In the genomic region with DNA sequence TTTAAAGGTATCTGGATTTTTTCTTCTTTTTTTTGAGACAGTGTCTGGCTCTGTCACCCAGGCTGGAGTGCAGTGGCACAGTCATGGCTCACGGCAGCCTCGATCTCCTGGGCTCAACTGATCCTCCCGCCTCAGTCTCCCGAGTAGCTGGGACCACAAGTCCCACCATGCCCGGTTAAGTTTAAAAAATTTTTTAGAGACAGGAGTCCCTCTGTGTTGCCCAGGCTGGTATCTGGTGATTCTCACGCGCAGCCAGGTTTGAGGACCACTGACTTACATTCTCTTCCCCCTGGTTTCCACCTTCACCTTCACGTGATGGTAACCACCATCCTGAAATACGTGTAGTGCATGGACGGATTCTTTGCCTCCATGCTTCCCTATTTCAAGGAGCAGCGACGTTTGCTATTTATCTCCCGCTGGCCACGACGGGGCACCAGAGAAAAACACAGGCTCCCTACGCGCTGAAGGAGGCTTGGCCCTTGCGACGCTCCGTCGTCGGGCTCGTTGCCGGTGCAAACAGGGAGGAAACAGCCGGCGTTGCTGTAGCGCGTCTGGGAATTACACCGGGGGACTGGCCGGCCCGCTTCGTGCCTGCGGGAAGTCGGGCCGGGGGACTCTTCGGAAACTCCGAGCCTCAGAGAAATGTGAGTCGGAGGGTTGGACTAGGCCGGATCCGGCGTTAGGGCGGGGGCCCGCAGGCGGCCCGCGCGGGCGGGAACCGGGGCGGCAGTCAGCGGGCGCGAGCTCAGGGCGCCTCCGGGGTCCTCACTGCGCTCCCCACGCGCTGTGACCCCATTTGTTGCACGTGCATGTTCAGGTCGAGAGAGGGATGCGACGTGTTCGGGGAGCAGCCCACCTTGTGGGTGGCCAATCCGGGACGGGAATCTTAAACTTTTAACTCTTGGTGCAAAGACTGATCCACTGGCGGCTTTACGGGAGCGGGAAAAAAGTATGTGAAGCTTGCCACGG, we compare ENCODE assay signal across 1 cellular context.
A peak's percentile ranks its signal among the peaks of the same experiment; 100 is the strongest.
TF ChIP-seq lines count a peak whose summit lies in the region.

A gene with protein sequence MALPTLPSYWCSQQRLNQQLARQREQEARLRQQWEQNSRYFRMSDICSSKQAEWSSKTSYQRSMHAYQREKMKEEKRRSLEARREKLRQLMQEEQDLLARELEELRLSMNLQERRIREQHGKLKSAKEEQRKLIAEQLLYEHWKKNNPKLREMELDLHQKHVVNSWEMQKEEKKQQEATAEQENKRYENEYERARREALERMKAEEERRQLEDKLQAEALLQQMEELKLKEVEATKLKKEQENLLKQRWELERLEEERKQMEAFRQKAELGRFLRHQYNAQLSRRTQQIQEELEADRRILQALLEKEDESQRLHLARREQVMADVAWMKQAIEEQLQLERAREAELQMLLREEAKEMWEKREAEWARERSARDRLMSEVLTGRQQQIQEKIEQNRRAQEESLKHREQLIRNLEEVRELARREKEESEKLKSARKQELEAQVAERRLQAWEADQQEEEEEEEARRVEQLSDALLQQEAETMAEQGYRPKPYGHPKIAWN (plus strand): TSS at position 492 of the 969 bp plus-strand sequence. CDS start 2,753 bp downstream, outside the sequence.

TF ChIP-seq in HepG2, 621 proteins besides CTCF, POLR2A, EP300 and RAD21 (continued from another document and continues in another):
- TF ChIP-seq, protein P1, sequence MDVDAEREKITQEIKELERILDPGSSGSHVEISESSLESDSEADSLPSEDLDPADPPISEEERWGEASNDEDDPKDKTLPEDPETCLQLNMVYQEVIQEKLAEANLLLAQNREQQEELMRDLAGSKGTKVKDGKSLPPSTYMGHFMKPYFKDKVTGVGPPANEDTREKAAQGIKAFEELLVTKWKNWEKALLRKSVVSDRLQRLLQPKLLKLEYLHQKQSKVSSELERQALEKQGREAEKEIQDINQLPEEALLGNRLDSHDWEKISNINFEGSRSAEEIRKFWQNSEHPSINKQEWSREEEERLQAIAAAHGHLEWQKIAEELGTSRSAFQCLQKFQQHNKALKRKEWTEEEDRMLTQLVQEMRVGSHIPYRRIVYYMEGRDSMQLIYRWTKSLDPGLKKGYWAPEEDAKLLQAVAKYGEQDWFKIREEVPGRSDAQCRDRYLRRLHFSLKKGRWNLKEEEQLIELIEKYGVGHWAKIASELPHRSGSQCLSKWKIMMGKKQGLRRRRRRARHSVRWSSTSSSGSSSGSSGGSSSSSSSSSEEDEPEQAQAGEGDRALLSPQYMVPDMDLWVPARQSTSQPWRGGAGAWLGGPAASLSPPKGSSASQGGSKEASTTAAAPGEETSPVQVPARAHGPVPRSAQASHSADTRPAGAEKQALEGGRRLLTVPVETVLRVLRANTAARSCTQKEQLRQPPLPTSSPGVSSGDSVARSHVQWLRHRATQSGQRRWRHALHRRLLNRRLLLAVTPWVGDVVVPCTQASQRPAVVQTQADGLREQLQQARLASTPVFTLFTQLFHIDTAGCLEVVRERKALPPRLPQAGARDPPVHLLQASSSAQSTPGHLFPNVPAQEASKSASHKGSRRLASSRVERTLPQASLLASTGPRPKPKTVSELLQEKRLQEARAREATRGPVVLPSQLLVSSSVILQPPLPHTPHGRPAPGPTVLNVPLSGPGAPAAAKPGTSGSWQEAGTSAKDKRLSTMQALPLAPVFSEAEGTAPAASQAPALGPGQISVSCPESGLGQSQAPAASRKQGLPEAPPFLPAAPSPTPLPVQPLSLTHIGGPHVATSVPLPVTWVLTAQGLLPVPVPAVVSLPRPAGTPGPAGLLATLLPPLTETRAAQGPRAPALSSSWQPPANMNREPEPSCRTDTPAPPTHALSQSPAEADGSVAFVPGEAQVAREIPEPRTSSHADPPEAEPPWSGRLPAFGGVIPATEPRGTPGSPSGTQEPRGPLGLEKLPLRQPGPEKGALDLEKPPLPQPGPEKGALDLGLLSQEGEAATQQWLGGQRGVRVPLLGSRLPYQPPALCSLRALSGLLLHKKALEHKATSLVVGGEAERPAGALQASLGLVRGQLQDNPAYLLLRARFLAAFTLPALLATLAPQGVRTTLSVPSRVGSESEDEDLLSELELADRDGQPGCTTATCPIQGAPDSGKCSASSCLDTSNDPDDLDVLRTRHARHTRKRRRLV (CRISPR knock-in tag; IDR thresholded peaks at IDR 0.05) = 0 out of 2 replicates have a peak, but pooled peaks have one; percentile 68
- TF ChIP-seq ZNF556 (CRISPR knock-in tag; IDR thresholded peaks at IDR 0.05; ENCODE audit: borderline replicate concordance) (peak; percentile 90; the same call in 1 of the 2 replicates), SMAD3 (CRISPR knock-in tag; IDR thresholded peaks at IDR 0.05) (peak; percentile 53; the same call in 1 of the 2 replicates), ZBTB20 (CRISPR knock-in tag; IDR thresholded peaks at IDR 0.05; ENCODE audit: borderline replicate concordance, low read depth) (0 out of 2 replicates have a peak, but pooled peaks have one; percentile 60), ZNF451 (CRISPR knock-in tag; IDR thresholded peaks at IDR 0.05) (peak; percentile 55; the same call in 1 of the 2 replicates), ZSCAN12 (CRISPR knock-in tag; IDR thresholded peaks at IDR 0.05) (0 out of 2 replicates have a peak, but pooled peaks have one; percentile 29), MTF1 (CRISPR knock-in tag; IDR thresholded peaks at IDR 0.05) (peak; percentile 40; the same call in 1 of the 2 replicates), ZNF10 (CRISPR knock-in tag; IDR thresholded peaks at IDR 0.05; ENCODE audit: borderline replicate concordance, low read depth) (no peak), MIXL1 (CRISPR knock-in tag; IDR thresholded peaks at IDR 0.05) (peak; percentile 68; the same call in 1 of the 2 replicates), GATAD2A (CRISPR knock-in tag; IDR thresholded peaks at IDR 0.05) (peak; percentile 53), SMYD3 (CRISPR knock-in tag; IDR thresholded peaks at IDR 0.05) (no peak), ZNF670 (CRISPR knock-in tag; IDR thresholded peaks at IDR 0.05; ENCODE audit: borderline replicate concordance) (no peak; the same call in 1 of the 2 replicates), GLI4 (CRISPR knock-in tag; IDR thresholded peaks at IDR 0.05; ENCODE audit: borderline replicate concordance) (peak; percentile 58; the same call in 1 of the 2 replicates), SOX6 (IDR thresholded peaks at IDR 0.05) (no peak), SOX6 (CRISPR knock-in tag; IDR thresholded peaks at IDR 0.05) (peak; percentile 60), ZNF891 (CRISPR knock-in tag; IDR thresholded peaks at IDR 0.05) (no peak)
- TF ChIP-seq, protein P2, sequence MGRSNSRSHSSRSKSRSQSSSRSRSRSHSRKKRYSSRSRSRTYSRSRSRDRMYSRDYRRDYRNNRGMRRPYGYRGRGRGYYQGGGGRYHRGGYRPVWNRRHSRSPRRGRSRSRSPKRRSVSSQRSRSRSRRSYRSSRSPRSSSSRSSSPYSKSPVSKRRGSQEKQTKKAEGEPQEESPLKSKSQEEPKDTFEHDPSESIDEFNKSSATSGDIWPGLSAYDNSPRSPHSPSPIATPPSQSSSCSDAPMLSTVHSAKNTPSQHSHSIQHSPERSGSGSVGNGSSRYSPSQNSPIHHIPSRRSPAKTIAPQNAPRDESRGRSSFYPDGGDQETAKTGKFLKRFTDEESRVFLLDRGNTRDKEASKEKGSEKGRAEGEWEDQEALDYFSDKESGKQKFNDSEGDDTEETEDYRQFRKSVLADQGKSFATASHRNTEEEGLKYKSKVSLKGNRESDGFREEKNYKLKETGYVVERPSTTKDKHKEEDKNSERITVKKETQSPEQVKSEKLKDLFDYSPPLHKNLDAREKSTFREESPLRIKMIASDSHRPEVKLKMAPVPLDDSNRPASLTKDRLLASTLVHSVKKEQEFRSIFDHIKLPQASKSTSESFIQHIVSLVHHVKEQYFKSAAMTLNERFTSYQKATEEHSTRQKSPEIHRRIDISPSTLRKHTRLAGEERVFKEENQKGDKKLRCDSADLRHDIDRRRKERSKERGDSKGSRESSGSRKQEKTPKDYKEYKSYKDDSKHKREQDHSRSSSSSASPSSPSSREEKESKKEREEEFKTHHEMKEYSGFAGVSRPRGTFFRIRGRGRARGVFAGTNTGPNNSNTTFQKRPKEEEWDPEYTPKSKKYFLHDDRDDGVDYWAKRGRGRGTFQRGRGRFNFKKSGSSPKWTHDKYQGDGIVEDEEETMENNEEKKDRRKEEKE (IDR thresholded peaks at IDR 0.05) = no peak
- TF ChIP-seq, protein P3, sequence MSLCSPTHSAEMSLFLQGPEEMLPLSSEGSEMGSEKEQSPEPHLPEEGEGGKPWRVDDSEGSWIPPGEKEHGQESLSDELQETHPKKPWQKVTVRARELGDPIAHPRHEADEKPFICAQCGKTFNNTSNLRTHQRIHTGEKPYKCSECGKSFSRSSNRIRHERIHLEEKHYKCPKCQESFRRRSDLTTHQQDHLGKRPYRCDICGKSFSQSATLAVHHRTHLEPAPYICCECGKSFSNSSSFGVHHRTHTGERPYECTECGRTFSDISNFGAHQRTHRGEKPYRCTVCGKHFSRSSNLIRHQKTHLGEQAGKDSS (CRISPR knock-in tag; IDR thresholded peaks at IDR 0.05; ENCODE audit: borderline replicate concordance, low read depth) = peak; percentile 72
- TF ChIP-seq, protein P4, sequence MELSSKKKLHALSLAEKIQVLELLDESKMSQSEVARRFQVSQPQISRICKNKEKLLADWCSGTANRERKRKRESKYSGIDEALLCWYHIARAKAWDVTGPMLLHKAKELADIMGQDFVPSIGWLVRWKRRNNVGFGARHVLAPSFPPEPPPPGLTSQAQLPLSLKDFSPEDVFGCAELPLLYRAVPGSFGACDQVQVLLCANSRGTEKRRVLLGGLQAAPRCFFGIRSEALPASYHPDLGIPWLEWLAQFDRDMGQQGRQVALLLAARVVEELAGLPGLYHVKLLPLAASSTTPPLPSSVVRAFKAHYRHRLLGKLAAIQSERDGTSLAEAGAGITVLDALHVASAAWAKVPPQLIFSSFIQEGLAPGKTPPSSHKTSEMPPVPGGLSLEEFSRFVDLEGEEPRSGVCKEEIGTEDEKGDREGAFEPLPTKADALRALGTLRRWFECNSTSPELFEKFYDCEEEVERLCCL (CRISPR knock-in tag; IDR thresholded peaks at IDR 0.05; ENCODE audit: borderline replicate concordance) = no peak
- TF ChIP-seq, protein P5, sequence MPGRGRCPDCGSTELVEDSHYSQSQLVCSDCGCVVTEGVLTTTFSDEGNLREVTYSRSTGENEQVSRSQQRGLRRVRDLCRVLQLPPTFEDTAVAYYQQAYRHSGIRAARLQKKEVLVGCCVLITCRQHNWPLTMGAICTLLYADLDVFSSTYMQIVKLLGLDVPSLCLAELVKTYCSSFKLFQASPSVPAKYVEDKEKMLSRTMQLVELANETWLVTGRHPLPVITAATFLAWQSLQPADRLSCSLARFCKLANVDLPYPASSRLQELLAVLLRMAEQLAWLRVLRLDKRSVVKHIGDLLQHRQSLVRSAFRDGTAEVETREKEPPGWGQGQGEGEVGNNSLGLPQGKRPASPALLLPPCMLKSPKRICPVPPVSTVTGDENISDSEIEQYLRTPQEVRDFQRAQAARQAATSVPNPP (CRISPR knock-in tag; IDR thresholded peaks at IDR 0.05) = no peak
- TF ChIP-seq, protein P6, sequence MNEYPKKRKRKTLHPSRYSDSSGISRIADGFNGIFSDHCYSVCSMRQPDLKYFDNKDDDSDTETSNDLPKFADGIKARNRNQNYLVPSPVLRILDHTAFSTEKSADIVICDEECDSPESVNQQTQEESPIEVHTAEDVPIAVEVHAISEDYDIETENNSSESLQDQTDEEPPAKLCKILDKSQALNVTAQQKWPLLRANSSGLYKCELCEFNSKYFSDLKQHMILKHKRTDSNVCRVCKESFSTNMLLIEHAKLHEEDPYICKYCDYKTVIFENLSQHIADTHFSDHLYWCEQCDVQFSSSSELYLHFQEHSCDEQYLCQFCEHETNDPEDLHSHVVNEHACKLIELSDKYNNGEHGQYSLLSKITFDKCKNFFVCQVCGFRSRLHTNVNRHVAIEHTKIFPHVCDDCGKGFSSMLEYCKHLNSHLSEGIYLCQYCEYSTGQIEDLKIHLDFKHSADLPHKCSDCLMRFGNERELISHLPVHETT (CRISPR knock-in tag; conservative IDR thresholded peaks at IDR 0.05) = 0 out of 2 replicates have a peak, but pooled peaks have one; percentile 25
- TF ChIP-seq, protein P7, sequence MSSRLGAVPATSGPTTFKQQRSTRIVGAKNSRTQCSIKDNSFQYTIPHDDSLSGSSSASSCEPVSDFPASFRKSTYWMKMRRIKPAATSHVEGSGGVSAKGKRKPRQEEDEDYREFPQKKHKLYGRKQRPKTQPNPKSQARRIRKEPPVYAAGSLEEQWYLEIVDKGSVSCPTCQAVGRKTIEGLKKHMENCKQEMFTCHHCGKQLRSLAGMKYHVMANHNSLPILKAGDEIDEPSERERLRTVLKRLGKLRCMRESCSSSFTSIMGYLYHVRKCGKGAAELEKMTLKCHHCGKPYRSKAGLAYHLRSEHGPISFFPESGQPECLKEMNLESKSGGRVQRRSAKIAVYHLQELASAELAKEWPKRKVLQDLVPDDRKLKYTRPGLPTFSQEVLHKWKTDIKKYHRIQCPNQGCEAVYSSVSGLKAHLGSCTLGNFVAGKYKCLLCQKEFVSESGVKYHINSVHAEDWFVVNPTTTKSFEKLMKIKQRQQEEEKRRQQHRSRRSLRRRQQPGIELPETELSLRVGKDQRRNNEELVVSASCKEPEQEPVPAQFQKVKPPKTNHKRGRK (CRISPR knock-in tag; IDR thresholded peaks at IDR 0.05) = no peak
- TF ChIP-seq, protein P8, sequence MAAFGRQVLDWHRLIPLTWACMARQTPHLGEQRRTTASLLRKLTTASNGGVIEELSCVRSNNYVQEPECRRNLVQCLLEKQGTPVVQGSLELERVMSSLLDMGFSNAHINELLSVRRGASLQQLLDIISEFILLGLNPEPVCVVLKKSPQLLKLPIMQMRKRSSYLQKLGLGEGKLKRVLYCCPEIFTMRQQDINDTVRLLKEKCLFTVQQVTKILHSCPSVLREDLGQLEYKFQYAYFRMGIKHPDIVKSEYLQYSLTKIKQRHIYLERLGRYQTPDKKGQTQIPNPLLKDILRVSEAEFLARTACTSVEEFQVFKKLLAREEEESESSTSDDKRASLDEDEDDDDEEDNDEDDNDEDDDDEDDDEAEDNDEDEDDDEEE (CRISPR knock-in tag; IDR thresholded peaks at IDR 0.05) = peak; percentile 53; the same call in 1 of the 2 replicates
- TF ChIP-seq, protein P9, sequence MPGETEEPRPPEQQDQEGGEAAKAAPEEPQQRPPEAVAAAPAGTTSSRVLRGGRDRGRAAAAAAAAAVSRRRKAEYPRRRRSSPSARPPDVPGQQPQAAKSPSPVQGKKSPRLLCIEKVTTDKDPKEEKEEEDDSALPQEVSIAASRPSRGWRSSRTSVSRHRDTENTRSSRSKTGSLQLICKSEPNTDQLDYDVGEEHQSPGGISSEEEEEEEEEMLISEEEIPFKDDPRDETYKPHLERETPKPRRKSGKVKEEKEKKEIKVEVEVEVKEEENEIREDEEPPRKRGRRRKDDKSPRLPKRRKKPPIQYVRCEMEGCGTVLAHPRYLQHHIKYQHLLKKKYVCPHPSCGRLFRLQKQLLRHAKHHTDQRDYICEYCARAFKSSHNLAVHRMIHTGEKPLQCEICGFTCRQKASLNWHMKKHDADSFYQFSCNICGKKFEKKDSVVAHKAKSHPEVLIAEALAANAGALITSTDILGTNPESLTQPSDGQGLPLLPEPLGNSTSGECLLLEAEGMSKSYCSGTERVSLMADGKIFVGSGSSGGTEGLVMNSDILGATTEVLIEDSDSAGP (CRISPR knock-in tag; IDR thresholded peaks at IDR 0.05; ENCODE audit: borderline replicate concordance) = peak; percentile 82; the same call in 1 of the 2 replicates
